ENCODE assay signal across 8 cellular contexts in the genomic region with DNA sequence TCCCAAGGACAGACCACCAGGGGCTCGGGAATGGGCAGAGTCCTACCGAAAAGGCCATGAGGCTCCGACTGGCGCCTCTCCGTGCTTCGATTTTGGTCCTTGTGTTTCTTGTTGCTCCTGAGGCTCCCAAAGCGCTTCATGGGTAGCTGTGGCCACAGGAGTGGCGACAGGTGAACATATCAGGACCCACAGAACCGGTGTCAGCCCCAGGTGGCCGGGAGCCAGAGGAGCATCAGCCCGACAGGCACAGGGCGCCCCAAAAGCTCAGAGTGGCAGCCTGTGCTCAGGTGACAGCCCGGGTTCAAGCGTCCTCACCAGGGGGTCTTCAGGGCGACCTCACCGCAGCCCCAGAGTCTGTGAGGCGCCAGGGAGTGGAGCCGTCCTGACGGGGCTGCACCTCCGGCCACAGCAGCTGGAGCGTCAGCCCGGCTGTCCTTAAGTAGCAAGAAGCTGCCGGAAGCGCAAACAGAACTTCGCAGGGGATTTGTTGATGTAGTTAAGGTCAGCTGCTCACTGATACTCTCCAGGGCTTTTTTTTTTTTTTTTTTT.
DNase-seq lines count a peak whose midpoint lies in the region; ATAC-seq and TF ChIP-seq lines count a peak whose summit lies in the region.

No MANE protein-coding gene starts in this region.

- no peak overlapping the region for H2AFZ ChIP-seq in trophoblast cell (ENCODE audit: insufficient read depth, low read length, poor library complexity)

- peak overlapping the region; percentile 24 for H2AK5ac ChIP-seq in trophoblast cell (ENCODE audit: low read length)

- peak overlapping the region; percentile 45 for H4K91ac ChIP-seq in trophoblast cell (ENCODE audit: low read depth, low read length)

- peak overlapping the region; percentile 72 for H2BK12ac ChIP-seq in trophoblast cell (ENCODE audit: low read length)

- H2BK5ac ChIP-seq in trophoblast cell (ENCODE audit: low read depth, low read length, poor library complexity), result peak overlapping the region; percentile 2

- H2BK120ac ChIP-seq in trophoblast cell (ENCODE audit: insufficient read depth, low read length, poor library complexity), result peak overlapping the region; percentile 61

- no peak overlapping the region for H3K27ac ChIP-seq in trophoblast cell (ENCODE audit: low read depth, low read length)

- DNase-seq in COLO668 (lab: John Stamatoyannopoulos, UW; ENCODE audit: unreplicated experiment) (peak; percentile 62), NT2/D1 (ENCODE audit: low read depth, low spot score) (no peak), fibroblast of villous mesenchyme (ENCODE audit: low read depth) (no peak), trophoblast cell (peak in 1 of 2 donors; percentile 50)
- no peak for DNase-seq in activated CD4-positive, alpha-beta T cell treated with anti-CD3 and anti-CD28 coated beads for 4 hours

- H3K4ac ChIP-seq in trophoblast cell (ENCODE audit: low read depth, low read length), result no peak overlapping the region

- H3K4me3 ChIP-seq in NT2/D1 (ENCODE audit: insufficient read length, low read depth) (peak overlapping the region; percentile 34), fibroblast of villous mesenchyme (ENCODE audit: low read depth, low read length) (peak overlapping the region; percentile 52), trophoblast cell (ENCODE audit: low read depth, low read length) (no peak overlapping the region)

- WGBS in trophoblast cell (ENCODE audit: extremely low coverage, insufficient coverage, insufficient read length), result no CpG with 5 or more reads among the region's 25 CpGs

- ATAC-seq in GM21360 (IDR thresholded peaks at IDR 0.05; ENCODE audit: unreplicated experiment), result no peak
- no peak for ATAC-seq in activated CD4-positive, CD25-positive, alpha-beta regulatory T cell treated with anti-CD3 and anti-CD28 coated beads, Interleukin-2, amount 50 U/mL, for 24 hours
- ATAC-seq in GM21723 (IDR thresholded peaks at IDR 0.05; ENCODE audit: unreplicated experiment), result no peak

- H3K18ac ChIP-seq in trophoblast cell (ENCODE audit: low read length), result peak overlapping the region; percentile 18

- no peaks in the 10 kb centered on the region for H3K79me2 ChIP-seq in trophoblast cell (ENCODE audit: control insufficient read depth, insufficient read depth, low read length, poor library complexity)

- peaks cover 5% of the 10 kb centered on the region for H3K79me1 ChIP-seq in trophoblast cell (ENCODE audit: low read length)

- H3K23ac ChIP-seq in trophoblast cell (ENCODE audit: low read length), result no peak overlapping the region

- no peak overlapping the region for H4K12ac ChIP-seq in trophoblast cell (ENCODE audit: low read depth, low read length)

- peaks cover 12% of the 10 kb centered on the region for H3K4me1 ChIP-seq in NT2/D1 (ENCODE audit: insufficient read depth, insufficient read length)
- peaks cover 0 to 11% of the 10 kb centered on the region in 2 experiments for H3K4me1 ChIP-seq in trophoblast cell (ENCODE audit: control insufficient read depth in 1 of 2, insufficient read depth in 2 of 2, low read length in 2 of 2)

- H3K9me3 ChIP-seq in NT2/D1 (ENCODE audit: insufficient read depth, low read length) (peaks cover 6% of the 10 kb centered on the region; the same call in 1 of the 2 replicates), trophoblast cell (ENCODE audit: insufficient read depth, low read depth, low read length) (peaks cover 4% of the 10 kb centered on the region)

- H3K9ac ChIP-seq in NT2/D1 (ENCODE audit: insufficient read length, low read depth) (peak overlapping the region; percentile 72), trophoblast cell (ENCODE audit: low read length) (no peak overlapping the region)

- no peak for TF ChIP-seq CTCF in fibroblast of villous mesenchyme (IDR thresholded peaks at IDR 0.05; ENCODE audit: insufficient read depth, low read depth, low read length)

- peak overlapping the region; percentile 39 for H4K8ac ChIP-seq in trophoblast cell (ENCODE audit: low read depth, low read length)

- peaks cover 4% of the 10 kb centered on the region for H3K27me3 ChIP-seq in NT2/D1 (ENCODE audit: insufficient read depth, insufficient read length)
- H3K27me3 ChIP-seq in trophoblast cell (ENCODE audit: insufficient read depth, low read length), result no peaks in the 10 kb centered on the region

- peak overlapping the region; percentile 40 for H3K4me2 ChIP-seq in trophoblast cell (ENCODE audit: low read length)

- H3K14ac ChIP-seq in trophoblast cell (ENCODE audit: low read length), result peak overlapping the region; percentile 6

- H3K36me3 ChIP-seq in NT2/D1 (ENCODE audit: insufficient read depth, insufficient read length, low read length) (no peaks in the 10 kb centered on the region), trophoblast cell (ENCODE audit: control insufficient read depth in 1 of 2, insufficient read depth in 2 of 2, low read length in 2 of 2) (no peaks in the 10 kb centered on the region)
